17 cellular contexts compared by ENCODE assay signal in genomic region chr10:48796846-48797245, GRCh38.
DNase-seq lines count a peak whose midpoint lies in the region; ATAC-seq and TF ChIP-seq lines count a peak whose summit lies in the region.
"Had no signal": no experiment of that assay in that cellular context is flagged by ENCODE, and none has a peak within 500 bp of the region (broad histone marks: within the 10 kb centered on the region; RNA-seq: fewer than 3 reads in every experiment).

No MANE protein-coding gene starts in this region.

- H3K27me3 ChIP-seq in neutrophil = no peaks in the 10 kb centered on the region
- H3K27me3 ChIP-seq: BLaER1 treated with 17β-estradiol and CSF1 and Interleukin-3, amounts not matched to agents 10 nM and 100 nM had no signal

- no peaks in the 10 kb centered on the region for H3K9me3 ChIP-seq in neutrophil
- H3K9me3 ChIP-seq: HAP-1 had no signal

- DNase-seq in activated CD8-positive, alpha-beta memory T cell treated with anti-CD3 and anti-CD28 coated beads, Interleukin-2, amount 10 ng/mL, durations not matched to agents 7 days and 5 days = peak; percentile 35
- no peak for DNase-seq in activated CD8-positive, alpha-beta memory T cell treated with anti-CD3 and anti-CD28 coated beads for 24 hours
- DNase-seq in activated B cell treated with CpG ODN at 0.5 μM for 24 hours = no peak
- DNase-seq in stimulated activated naive B cell treated with anti-CD40 and anti-IgM and Interleukin-4, amounts not matched to agents 10 μg/mL and 1 μg/mL and 100 μg/mL, for 72 hours = no peak
- DNase-seq in epidermal melanocyte (ENCODE audit: insufficient read length, low spot score) = no peak
- DNase-seq in NOMO-1 treated with DMSO at 0.1 percent for 48 hours (lab: John Stamatoyannopoulos, UW; ENCODE audit: unreplicated experiment) = no peak
- DNase-seq: 8988T; AML-193; Calu3; CD4-positive, alpha-beta T cell; DMS 273 treated with DMSO at 0.1 percent for 48 hours; DMS79 treated with DMSO at 0.1 percent for 48 hours; EL had no signal

- H3K4me3 ChIP-seq in neutrophil (ENCODE audit: low read depth in 1 of 2, low read length in 1 of 2) = no peak overlapping the region
- H3K4me3 ChIP-seq: BLaER1 treated with 17β-estradiol and CSF1 and Interleukin-3, amounts not matched to agents 10 nM and 100 nM; HAP-1 had no signal

- H3K4me3 Mint-ChIP-seq in activated CD8-positive, alpha-beta memory T cell treated with anti-CD3 and anti-CD28 coated beads, Interleukin-2, amount 10 ng/mL, durations not matched to agents 7 days and 5 days = no peak overlapping the region
- no peak overlapping the region for H3K4me3 Mint-ChIP-seq in activated B cell treated with CpG ODN at 0.5 μM for 24 hours
- H3K4me3 Mint-ChIP-seq in stimulated activated naive B cell treated with anti-CD40 and anti-IgM and Interleukin-4, amounts not matched to agents 10 μg/mL and 1 μg/mL and 100 μg/mL, for 72 hours = no peak overlapping the region
- H3K4me3 Mint-ChIP-seq: CD4-positive, alpha-beta T cell had no signal

- intact Hi-C loops in activated B cell treated with CpG ODN at 0.5 μM for 24 hours (cut with micrococcal nuclease) = no loop called here

- TF ChIP-seq CTCF in activated B cell treated with CpG ODN at 0.5 μM for 24 hours (IDR thresholded peaks at IDR 0.05) = no peak
- TF ChIP-seq CTCF in neutrophil (IDR thresholded peaks at IDR 0.05) = no peak

- H3K36me3 ChIP-seq in neutrophil = peaks cover 47% of the 10 kb centered on the region
- H3K36me3 ChIP-seq: HAP-1 had no signal

- CTCF ChIA-PET in activated CD8-positive, alpha-beta memory T cell treated with anti-CD3 and anti-CD28 coated beads, Interleukin-2, amount 10 ng/mL, durations not matched to agents 7 days and 5 days (lab: Charles Lee) = no interaction called here
- CTCF ChIA-PET in activated B cell treated with CpG ODN at 0.5 μM for 24 hours (lab: Charles Lee) = no interaction called here

- no peak overlapping the region for H3K27ac Mint-ChIP-seq in activated CD8-positive, alpha-beta memory T cell treated with anti-CD3 and anti-CD28 coated beads, Interleukin-2, amount 10 ng/mL, durations not matched to agents 7 days and 5 days
- H3K27ac Mint-ChIP-seq in activated B cell treated with CpG ODN at 0.5 μM for 24 hours = peak overlapping the region; percentile 68
- peak overlapping the region; percentile 57 for H3K27ac Mint-ChIP-seq in stimulated activated naive B cell treated with anti-CD40 and anti-IgM and Interleukin-4, amounts not matched to agents 10 μg/mL and 1 μg/mL and 100 μg/mL, for 72 hours
- H3K27ac Mint-ChIP-seq: CD4-positive, alpha-beta T cell had no signal

- no peak for ATAC-seq in activated CD8-positive, alpha-beta memory T cell treated with anti-CD3 and anti-CD28 coated beads, Interleukin-2, amount 10 ng/mL, durations not matched to agents 7 days and 5 days
- ATAC-seq in activated B cell treated with CpG ODN at 0.5 μM for 24 hours (ENCODE audit: low read depth) (no peak), GM21529 (IDR thresholded peaks at IDR 0.05; ENCODE audit: unreplicated experiment) (no peak)
- ATAC-seq in stimulated activated naive B cell treated with anti-CD40 and anti-IgM and Interleukin-4, amounts not matched to agents 10 μg/mL and 1 μg/mL and 100 μg/mL, for 72 hours (replicated peaks) = no peak

- H3K36me3 Mint-ChIP-seq in activated CD8-positive, alpha-beta memory T cell treated with anti-CD3 and anti-CD28 coated beads, Interleukin-2, amount 10 ng/mL, durations not matched to agents 7 days and 5 days = peaks cover 9% of the 10 kb centered on the region
- H3K36me3 Mint-ChIP-seq in activated B cell treated with CpG ODN at 0.5 μM for 24 hours (ENCODE audit: low read depth) = peaks cover 41% of the 10 kb centered on the region
- H3K36me3 Mint-ChIP-seq in stimulated activated naive B cell treated with anti-CD40 and anti-IgM and Interleukin-4, amounts not matched to agents 10 μg/mL and 1 μg/mL and 100 μg/mL, for 72 hours = peaks cover 44 to 55% of the 10 kb centered on the region in 2 donors

- H3K4me1 ChIP-seq in neutrophil (ENCODE audit: control insufficient read depth in 1 of 2, insufficient read depth in 1 of 2, low read depth in 1 of 2, low read length in 1 of 2) = peaks cover 33 to 44% of the 10 kb centered on the region in 2 experiments
- H3K4me1 ChIP-seq: HAP-1 had no signal

- H3K27ac ChIP-seq in neutrophil = peak overlapping the region; percentile 100
- H3K27ac ChIP-seq: BLaER1 treated with 17β-estradiol and CSF1 and Interleukin-3, amounts not matched to agents 10 nM and 100 nM had no signal

- peaks cover 28% of the 10 kb centered on the region for H3K4me1 Mint-ChIP-seq in activated CD8-positive, alpha-beta memory T cell treated with anti-CD3 and anti-CD28 coated beads, Interleukin-2, amount 10 ng/mL, durations not matched to agents 7 days and 5 days
- peaks cover 40% of the 10 kb centered on the region for H3K4me1 Mint-ChIP-seq in activated B cell treated with CpG ODN at 0.5 μM for 24 hours
- H3K4me1 Mint-ChIP-seq in stimulated activated naive B cell treated with anti-CD40 and anti-IgM and Interleukin-4, amounts not matched to agents 10 μg/mL and 1 μg/mL and 100 μg/mL, for 72 hours = peaks cover 31 to 49% of the 10 kb centered on the region in 2 donors

- POLR2A ChIA-PET in activated B cell treated with CpG ODN at 0.5 μM for 24 hours (lab: Charles Lee) = no interaction called here

- peaks cover 5% of the 10 kb centered on the region for H3K9me3 Mint-ChIP-seq in activated CD8-positive, alpha-beta memory T cell treated with anti-CD3 and anti-CD28 coated beads, Interleukin-2, amount 10 ng/mL, durations not matched to agents 7 days and 5 days (ENCODE audit: low read depth)
- no peaks in the 10 kb centered on the region for H3K9me3 Mint-ChIP-seq in activated B cell treated with CpG ODN at 0.5 μM for 24 hours
- H3K9me3 Mint-ChIP-seq in stimulated activated naive B cell treated with anti-CD40 and anti-IgM and Interleukin-4, amounts not matched to agents 10 μg/mL and 1 μg/mL and 100 μg/mL, for 72 hours = peaks cover 6 to 7% of the 10 kb centered on the region in 2 donors

- H3K27me3 Mint-ChIP-seq in activated CD8-positive, alpha-beta memory T cell treated with anti-CD3 and anti-CD28 coated beads, Interleukin-2, amount 10 ng/mL, durations not matched to agents 7 days and 5 days = peaks cover 8% of the 10 kb centered on the region
- no peaks in the 10 kb centered on the region for H3K27me3 Mint-ChIP-seq in activated B cell treated with CpG ODN at 0.5 μM for 24 hours
- H3K27me3 Mint-ChIP-seq in stimulated activated naive B cell treated with anti-CD40 and anti-IgM and Interleukin-4, amounts not matched to agents 10 μg/mL and 1 μg/mL and 100 μg/mL, for 72 hours = no peaks in the 10 kb centered on the region
